28 cellular contexts compared by ENCODE assay signal in genomic region chr10:97204826-97205679, GRCh38. TPM values are rescaled to one million over a fixed set of nuclear protein-coding genes. Genes with fewer than 3 reads are reported as not detected.
DNase-seq lines count a peak whose midpoint lies in the region; ATAC-seq, FAIRE-seq and TF ChIP-seq lines count a peak whose summit lies in the region.
"Had no signal": no experiment of that assay in that cellular context is flagged by ENCODE, and none has a peak within 500 bp of the region (broad histone marks: within the 10 kb centered on the region; RNA-seq: fewer than 3 reads in every experiment).

No MANE protein-coding gene starts in this region.

- peak; percentile 33 for DNase-seq in activated effector memory CD4-positive, alpha-beta T cell treated with anti-CD3 and anti-CD28 coated beads, Interleukin-2, amount 50 U/mL, for 16 hours
- DNase-seq in activated effector memory CD4-positive, alpha-beta T cell treated with Interleukin-2 at 50 U/mL for 16 hours = no peak
- DNase-seq in glutamatergic neuron = peak; percentile 39
- no peak for DNase-seq in neuronal stem cell (ENCODE audit: low spot score)
- DNase-seq in type B pancreatic cell (ENCODE audit: extremely low spot score, unreplicated experiment) = peak; percentile 54
- no peak for DNase-seq in natural killer cell treated with Interleukin-12 subunit alpha and Interleukin-12 subunit beta and Interleukin-15 and Interleukin-18, amount 100 ng/mL, for 72 hours (ENCODE audit: low spot score)
- no peak for DNase-seq in Right ventricle myocardium superior
- DNase-seq in HTR-8/SVneo (ENCODE audit: insufficient read length, low spot score) = no peak
- DNase-seq: 8988T; ACHN; AML-193; BE2C; CD4-positive, alpha-beta T cell; CD8-positive, alpha-beta memory T cell; DMS 273 treated with DMSO at 0.1 percent for 48 hours; DMS79; EL; GDM1; GM23248; H9; HFFc6 had no signal

- H3K27ac Mint-ChIP-seq in glutamatergic neuron (ENCODE audit: unreplicated experiment) (peak overlapping the region; percentile 39), type B pancreatic cell (no peak overlapping the region)
- H3K27ac Mint-ChIP-seq in natural killer cell treated with Interleukin-12 subunit alpha and Interleukin-12 subunit beta and Interleukin-15 and Interleukin-18, amount 100 ng/mL, for 72 hours = no peak overlapping the region
- H3K27ac Mint-ChIP-seq: CD14-positive monocyte; CD4-positive, alpha-beta T cell; H9; HFFc6 had no signal

- H3K79me1 ChIP-seq in neuronal stem cell (ENCODE audit: low read depth, low read length) = no peaks in the 10 kb centered on the region

- H3K4me3 Mint-ChIP-seq in glutamatergic neuron (ENCODE audit: unreplicated experiment) (no peak overlapping the region), type B pancreatic cell (no peak overlapping the region)
- no peak overlapping the region for H3K4me3 Mint-ChIP-seq in natural killer cell treated with Interleukin-12 subunit alpha and Interleukin-12 subunit beta and Interleukin-15 and Interleukin-18, amount 100 ng/mL, for 72 hours
- H3K4me3 Mint-ChIP-seq: CD14-positive monocyte; CD4-positive, alpha-beta T cell; CD8-positive, alpha-beta memory T cell; H9; HFFc6 had no signal

- peak overlapping the region; percentile 87 for H2BK5ac ChIP-seq in neuronal stem cell (ENCODE audit: low read length)

- H3K9me3 ChIP-seq in neuronal stem cell (replicated peaks in 1 of 2; ENCODE audit: control insufficient read depth in 2 of 2, insufficient read depth in 1 of 2, low read depth in 1 of 2, low read length in 2 of 2) = peaks cover 2 to 6% of the 10 kb centered on the region in 2 donors
- H3K9me3 ChIP-seq: A549, BE2C had no signal

- peak overlapping the region; percentile 26 for H3K14ac ChIP-seq in neuronal stem cell (ENCODE audit: low read length)

- H3K4me1 ChIP-seq in neuronal stem cell (ENCODE audit: control insufficient read depth in 2 of 2, insufficient read depth in 1 of 2, low read depth in 1 of 2, low read length in 2 of 2) = peaks cover 0 to 3% of the 10 kb centered on the region in 2 donors
- H3K4me1 ChIP-seq: A549, BE2C had no signal

- WGBS in neuronal stem cell (ENCODE audit: extremely low coverage in 2 of 2, insufficient read length in 2 of 2, insufficient replicate concordance in 1 of 2), 2 donors = no CpG with 5 or more reads among the region's 14 CpGs

- no peak overlapping the region for H3K23ac ChIP-seq in neuronal stem cell (ENCODE audit: low read depth, low read length, poor library complexity)

- TF ChIP-seq CTCF in glutamatergic neuron (IDR thresholded peaks at IDR 0.05; ENCODE audit: partially characterized antibody, unreplicated experiment) (no peak), type B pancreatic cell (conservative IDR thresholded peaks at IDR 0.05) (no peak)

- no peak overlapping the region for H3K4me3 ChIP-seq in neuronal stem cell (ENCODE audit: low read length in 2 of 2)
- H3K4me3 ChIP-seq: A549; BLaER1 treated with 17β-estradiol and CSF1 and Interleukin-3, amounts not matched to agents 10 nM and 100 nM; GM12878; GM23248 had no signal

- H3K4me1 Mint-ChIP-seq in glutamatergic neuron (ENCODE audit: low read depth, unreplicated experiment) (peaks cover 5% of the 10 kb centered on the region), type B pancreatic cell (ENCODE audit: unreplicated experiment) (peaks cover 6% of the 10 kb centered on the region)
- peaks cover 5 to 6% of the 10 kb centered on the region in 2 donors for H3K4me1 Mint-ChIP-seq in natural killer cell treated with Interleukin-12 subunit alpha and Interleukin-12 subunit beta and Interleukin-15 and Interleukin-18, amount 100 ng/mL, for 72 hours (ENCODE audit: low read depth in 2 of 2)

- peak overlapping the region; percentile 32 for H2AK5ac ChIP-seq in neuronal stem cell (ENCODE audit: low read depth, low read length)

- H3K18ac ChIP-seq in neuronal stem cell (ENCODE audit: low read length) = peak overlapping the region; percentile 55

- no peaks in the 10 kb centered on the region for H3K36me3 Mint-ChIP-seq in glutamatergic neuron (ENCODE audit: unreplicated experiment)
- no peaks in the 10 kb centered on the region for H3K36me3 Mint-ChIP-seq in type B pancreatic cell
- H3K36me3 Mint-ChIP-seq in natural killer cell treated with Interleukin-12 subunit alpha and Interleukin-12 subunit beta and Interleukin-15 and Interleukin-18, amount 100 ng/mL, for 72 hours = no peaks in the 10 kb centered on the region
- H3K36me3 Mint-ChIP-seq: CD14-positive monocyte; CD8-positive, alpha-beta memory T cell had no signal

- no peak overlapping the region for H3K9ac ChIP-seq in neuronal stem cell (ENCODE audit: low read depth, low read length, poor library complexity)
- H3K9ac ChIP-seq: BLaER1 treated with 17β-estradiol and CSF1 and Interleukin-3, amounts not matched to agents 10 nM and 100 nM; GM23248 had no signal

- no peaks in the 10 kb centered on the region for H3K9me3 Mint-ChIP-seq in glutamatergic neuron (ENCODE audit: unreplicated experiment)
- no peaks in the 10 kb centered on the region for H3K9me3 Mint-ChIP-seq in type B pancreatic cell
- H3K9me3 Mint-ChIP-seq in natural killer cell treated with Interleukin-12 subunit alpha and Interleukin-12 subunit beta and Interleukin-15 and Interleukin-18, amount 100 ng/mL, for 72 hours = no peaks in the 10 kb centered on the region
- H3K9me3 Mint-ChIP-seq: CD4-positive, alpha-beta T cell; CD8-positive, alpha-beta memory T cell; H9; HFFc6 had no signal

- H2AFZ ChIP-seq in neuronal stem cell (ENCODE audit: low read length) = no peak overlapping the region
- H2AFZ ChIP-seq: GM23248 had no signal

- H2BK12ac ChIP-seq in neuronal stem cell (ENCODE audit: low read length) = no peak overlapping the region

- ATAC-seq in natural killer cell treated with Interleukin-12 subunit alpha and Interleukin-12 subunit beta and Interleukin-15 and Interleukin-18, amount 100 ng/mL, for 72 hours = no peak
- ATAC-seq in Right ventricle myocardium superior (ENCODE audit: poor library complexity) = no peak
- ATAC-seq: A549, GM12878, HCT116 had no signal

- H4K8ac ChIP-seq in neuronal stem cell (ENCODE audit: low read depth, low read length) = no peak overlapping the region

- no peak overlapping the region for H2BK120ac ChIP-seq in neuronal stem cell (ENCODE audit: low read depth, low read length)

- peaks cover 0 to 8% (median 0%) of the 10 kb centered on the region in 3 experiments for H3K27me3 ChIP-seq in neuronal stem cell (ENCODE audit: control insufficient read depth in 3 of 3, insufficient read depth in 3 of 3, low read depth in 1 of 3, low read length in 3 of 3)
- H3K27me3 ChIP-seq: BE2C had no signal

- H3K27me3 Mint-ChIP-seq in glutamatergic neuron (ENCODE audit: unreplicated experiment) = peaks cover 3% of the 10 kb centered on the region
- peaks cover 4% of the 10 kb centered on the region for H3K27me3 Mint-ChIP-seq in type B pancreatic cell
- H3K27me3 Mint-ChIP-seq in natural killer cell treated with Interleukin-12 subunit alpha and Interleukin-12 subunit beta and Interleukin-15 and Interleukin-18, amount 100 ng/mL, for 72 hours = no peaks in the 10 kb centered on the region
- H3K27me3 Mint-ChIP-seq: CD4-positive, alpha-beta T cell had no signal

- H3K4ac ChIP-seq in neuronal stem cell (ENCODE audit: low read length) = no peak overlapping the region

- H2BK15ac ChIP-seq in neuronal stem cell (ENCODE audit: low read length) = no peak overlapping the region

- H3K27ac ChIP-seq in neuronal stem cell (replicated peaks; ENCODE audit: low read length) = no peak overlapping the region
- H3K27ac ChIP-seq: A549; BLaER1 treated with 17β-estradiol and CSF1 and Interleukin-3, amounts not matched to agents 10 nM and 100 nM; GM23248 had no signal

- intact Hi-C loops in Right ventricle myocardium superior (cut with DNase I) = no loop called here

- H4K91ac ChIP-seq in neuronal stem cell (ENCODE audit: low read depth, low read length, poor library complexity) = no peak overlapping the region

- H3K4me2 ChIP-seq in neuronal stem cell (ENCODE audit: insufficient read depth, low read length, poor library complexity, severe bottlenecking) = no peak overlapping the region
- H3K4me2 ChIP-seq: A549; BLaER1 treated with 17β-estradiol and CSF1 and Interleukin-3, amounts not matched to agents 10 nM and 100 nM had no signal

- no peak for FAIRE-seq in HTR-8/SVneo (lab: Jason Lieb, UNC)
- FAIRE-seq: A549, D721Med, GM12878, GM19239 had no signal

- no peaks in the 10 kb centered on the region for H3K36me3 ChIP-seq in neuronal stem cell (replicated peaks in 1 of 2; ENCODE audit: control insufficient read depth in 2 of 2, insufficient read depth in 2 of 2, low read length in 2 of 2)
- H3K36me3 ChIP-seq: BE2C; BLaER1 treated with 17β-estradiol and CSF1 and Interleukin-3, amounts not matched to agents 10 nM and 100 nM had no signal

RNA-seq across cellular contexts. Expression of gene SLIT1, which starts 19.3 kb away (rescaled TPM):
- total RNA-seq in glutamatergic neuron (ENCODE audit: unreplicated experiment) (11.3 TPM), type B pancreatic cell (ENCODE audit: low replicate concordance) (2.2 and 55.7 TPM in 2 replicates), Right ventricle myocardium superior (0.16 TPM)
- 0.35 TPM for polyA plus RNA-seq in neuronal stem cell (2013, experiment 1 of 2)
- polyA plus RNA-seq in neuronal stem cell (2013, experiment 2 of 2) = 0.40 TPM
- total RNA-seq in natural killer cell treated with Interleukin-12 subunit alpha and Interleukin-12 subunit beta and Interleukin-15 and Interleukin-18, amount 100 ng/mL, for 72 hours = under 1 TPM; 0.48 to 0.78 TPM
- total RNA-seq: GM23248 had no signal
- polyA plus RNA-seq: GM23248 had no signal

Comparison
In these comparisons a context has a peak if more than half of its experiments do, and no peak if none do; other contexts are left out.
1. DNase-seq: peak in activated effector memory CD4-positive, alpha-beta T cell treated with anti-CD3 and anti-CD28 coated beads, Interleukin-2, amount 50 U/mL, for 16 hours (single experiment), glutamatergic neuron (single experiment) and type B pancreatic cell (single experiment); none in activated effector memory CD4-positive, alpha-beta T cell treated with Interleukin-2 at 50 U/mL for 16 hours (single experiment), neuronal stem cell (single experiment), natural killer cell treated with Interleukin-12 subunit alpha and Interleukin-12 subunit beta and Interleukin-15 and Interleukin-18, amount 100 ng/mL, for 72 hours (single experiment), Right ventricle myocardium superior (single experiment) and HTR-8/SVneo (single experiment).